ENCODE assay signal across 1 cellular context in genomic region chr4:32991663-32992062, GRCh38.
TF ChIP-seq lines count a peak whose summit lies in the region.

No MANE protein-coding gene starts in this region.

TF ChIP-seq in GM23338, 12 proteins besides CTCF, POLR2A, EP300 and RAD21 (continued from another document):
- TF ChIP-seq REST (IDR thresholded peaks at IDR 0.05; ENCODE audit: unreplicated experiment) (no peak), ZNF331 (CRISPR knock-in tag; IDR thresholded peaks at IDR 0.05; ENCODE audit: low read depth) (no peak), NANOG (IDR thresholded peaks at IDR 0.05; ENCODE audit: borderline replicate concordance) (no peak), EZH2phosphoT487 (IDR thresholded peaks at IDR 0.05; ENCODE audit: unreplicated experiment) (no peak), ZNF114 (CRISPR knock-in tag; IDR thresholded peaks at IDR 0.05) (no peak), EZH2 (IDR thresholded peaks at IDR 0.05; ENCODE audit: low read depth, unreplicated experiment) (no peak)
